1 cellular context compared by ENCODE assay signal in the genomic region with DNA sequence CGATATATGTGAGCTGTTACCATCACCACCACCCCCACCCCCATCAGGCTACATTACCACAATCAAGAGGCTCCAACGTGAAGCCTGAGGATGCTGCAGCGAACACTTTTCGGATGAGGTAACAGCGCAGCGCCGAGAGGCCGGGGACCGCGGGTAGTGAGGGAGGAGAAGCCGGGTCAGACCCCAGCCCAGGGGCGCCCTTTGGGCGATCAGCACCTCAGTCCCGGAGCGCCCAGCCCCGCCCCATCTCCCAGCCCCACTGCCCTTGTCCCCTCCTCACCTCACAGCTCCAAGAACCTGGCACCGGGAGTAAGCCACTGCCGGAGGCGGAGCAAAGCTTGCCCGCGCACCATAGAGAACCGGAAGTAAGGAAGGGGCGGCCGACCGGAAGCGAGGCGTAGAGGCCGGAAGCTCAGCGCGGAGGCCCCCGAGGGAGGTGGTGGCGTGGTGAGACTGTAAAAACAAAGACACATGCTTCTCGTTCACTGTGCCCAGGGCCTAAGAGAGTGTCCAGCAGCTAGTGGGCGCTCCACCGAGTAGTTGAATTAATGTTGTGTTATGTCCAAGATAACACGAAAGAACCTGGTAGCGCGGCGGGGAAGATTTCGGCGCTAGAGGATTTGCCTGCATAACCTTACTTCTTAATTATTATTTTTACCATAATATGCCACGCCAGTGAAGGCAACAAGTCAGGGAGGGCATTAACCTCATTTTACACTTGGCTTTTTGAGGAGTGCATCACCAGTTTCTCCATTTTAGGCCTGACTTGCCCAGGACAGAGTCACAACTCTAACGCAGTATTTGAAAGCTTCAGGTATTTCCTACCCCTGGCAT.
A peak's percentile ranks its signal among the peaks of the same experiment; 100 is the strongest.
TF ChIP-seq lines count a peak whose summit lies in the region.

Gene THOC5, minus strand, starts transcription at position 367 of the 834 bp plus-strand sequence. CDS start 4,610 bp downstream, outside the sequence.

TF ChIP-seq in HEK293, 187 proteins besides CTCF, POLR2A, EP300 and RAD21 (continued from another document and continues in another):
- TF ChIP-seq, protein P1, sequence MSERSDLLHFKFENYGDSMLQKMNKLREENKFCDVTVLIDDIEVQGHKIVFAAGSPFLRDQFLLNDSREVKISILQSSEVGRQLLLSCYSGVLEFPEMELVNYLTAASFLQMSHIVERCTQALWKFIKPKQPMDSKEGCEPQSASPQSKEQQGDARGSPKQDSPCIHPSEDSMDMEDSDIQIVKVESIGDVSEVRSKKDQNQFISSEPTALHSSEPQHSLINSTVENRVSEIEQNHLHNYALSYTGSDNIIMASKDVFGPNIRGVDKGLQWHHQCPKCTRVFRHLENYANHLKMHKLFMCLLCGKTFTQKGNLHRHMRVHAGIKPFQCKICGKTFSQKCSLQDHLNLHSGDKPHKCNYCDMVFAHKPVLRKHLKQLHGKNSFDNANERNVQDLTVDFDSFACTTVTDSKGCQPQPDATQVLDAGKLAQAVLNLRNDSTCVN (tag by site-specific recombination; optimal IDR thresholded peaks at IDR 0.05) = peak; percentile 45
- TF ChIP-seq, protein P2, sequence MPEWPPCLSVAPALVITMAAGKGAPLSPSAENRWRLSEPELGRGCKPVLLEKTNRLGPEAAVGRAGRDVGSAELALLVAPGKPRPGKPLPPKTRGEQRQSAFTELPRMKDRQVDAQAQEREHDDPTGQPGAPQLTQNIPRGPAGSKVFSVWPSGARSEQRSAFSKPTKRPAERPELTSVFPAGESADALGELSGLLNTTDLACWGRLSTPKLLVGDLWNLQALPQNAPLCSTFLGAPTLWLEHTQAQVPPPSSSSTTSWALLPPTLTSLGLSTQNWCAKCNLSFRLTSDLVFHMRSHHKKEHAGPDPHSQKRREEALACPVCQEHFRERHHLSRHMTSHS (tag by site-specific recombination; IDR thresholded peaks at IDR 0.05) = no peak
- TF ChIP-seq ZNF776 (tag by site-specific recombination; IDR thresholded peaks at IDR 0.05; ENCODE audit: borderline replicate concordance) (no peak), ZNF555 (tag by site-specific recombination; conservative IDR thresholded peaks at IDR 0.05) (no peak), ZNF133 (tag by site-specific recombination; IDR thresholded peaks at IDR 0.05) (no peak), ZNF830 (tag by site-specific recombination; IDR thresholded peaks at IDR 0.05; ENCODE audit: low read depth) (no peak), ZEB2 (tag by site-specific recombination; IDR thresholded peaks at IDR 0.05) (peak; percentile 79; the same call in 1 of the 2 replicates), ZNF514 (tag by site-specific recombination; IDR thresholded peaks at IDR 0.05) (no peak), ZNF658 (tag by site-specific recombination; IDR thresholded peaks at IDR 0.05) (no peak), ZFP37 (tag by site-specific recombination; IDR thresholded peaks at IDR 0.05) (peak; percentile 48; the same call in 1 of the 2 replicates), TRIM28 (IDR thresholded peaks at IDR 0.05; ENCODE audit: borderline replicate concordance, low read length) (no peak; the same call in 1 of the 2 replicates), ZNF791 (tag by site-specific recombination; IDR thresholded peaks at IDR 0.05) (no peak), SALL2 (tag by site-specific recombination; IDR thresholded peaks at IDR 0.05; ENCODE audit: borderline replicate concordance) (no peak), ZNF677 (tag by site-specific recombination; IDR thresholded peaks at IDR 0.05) (no peak), ZNF629 (tag by site-specific recombination; IDR thresholded peaks at IDR 0.05) (peak; percentile 90), ZNF610 (tag by site-specific recombination; IDR thresholded peaks at IDR 0.05; ENCODE audit: borderline replicate concordance) (no peak), ZNF394 (tag by site-specific recombination; IDR thresholded peaks at IDR 0.05; ENCODE audit: borderline replicate concordance) (peak; percentile 69; the same call in 1 of the 2 replicates), KLF9 (tag by site-specific recombination; IDR thresholded peaks at IDR 0.05; ENCODE audit: low read depth) (0 out of 2 replicates have a peak, but pooled peaks have one; percentile 52), ZNF621 (tag by site-specific recombination; IDR thresholded peaks at IDR 0.05) (no peak), SCRT1 (tag by site-specific recombination; IDR thresholded peaks at IDR 0.05; ENCODE audit: borderline replicate concordance) (no peak), ZFHX2 (tag by site-specific recombination; conservative IDR thresholded peaks at IDR 0.05) (peak; percentile 57), ZNF174 (tag by site-specific recombination; IDR thresholded peaks at IDR 0.05) (no peak), ZNF391 (tag by site-specific recombination; IDR thresholded peaks at IDR 0.05; ENCODE audit: borderline replicate concordance, low read depth) (no peak; the same call in 1 of the 2 replicates), ZNF311 (tag by site-specific recombination; IDR thresholded peaks at IDR 0.05; ENCODE audit: borderline replicate concordance) (no peak), ZNF549 (tag by site-specific recombination; IDR thresholded peaks at IDR 0.05) (no peak), HOXC10 (CRISPR knock-in tag; IDR thresholded peaks at IDR 0.05) (no peak), YY2 (tag by site-specific recombination; IDR thresholded peaks at IDR 0.05) (no peak), ZNF140 (tag by site-specific recombination; IDR thresholded peaks at IDR 0.05) (no peak), ZNF148 (tag by site-specific recombination; IDR thresholded peaks at IDR 0.05; ENCODE audit: borderline replicate concordance) (no peak), ZNF19 (tag by site-specific recombination; IDR thresholded peaks at IDR 0.05; ENCODE audit: low read depth) (no peak), ZBTB7A (tag by site-specific recombination; IDR thresholded peaks at IDR 0.05; ENCODE audit: low read depth) (no peak), ZNF777 (tag by site-specific recombination; IDR thresholded peaks at IDR 0.05; ENCODE audit: borderline replicate concordance) (no peak), SP2 (tag by site-specific recombination; IDR thresholded peaks at IDR 0.05) (peak; percentile 97), ZNF530 (tag by site-specific recombination; IDR thresholded peaks at IDR 0.05; ENCODE audit: low read depth) (no peak), ZIC2 (tag by site-specific recombination; IDR thresholded peaks at IDR 0.05) (peak; percentile 77), ZNF132 (tag by site-specific recombination; IDR thresholded peaks at IDR 0.05; ENCODE audit: borderline replicate concordance) (no peak), ZNF792 (tag by site-specific recombination; IDR thresholded peaks at IDR 0.05) (no peak), GLIS2 (tag by site-specific recombination; IDR thresholded peaks at IDR 0.05) (peak; percentile 89), ZNF544 (tag by site-specific recombination; IDR thresholded peaks at IDR 0.05) (no peak), ZNF660 (tag by site-specific recombination; IDR thresholded peaks at IDR 0.05) (peak; percentile 92), ZNF248 (tag by site-specific recombination; IDR thresholded peaks at IDR 0.05) (no peak), EGR2 (tag by site-specific recombination; IDR thresholded peaks at IDR 0.05; ENCODE audit: low read depth) (peak; percentile 65), OVOL3 (tag by site-specific recombination; IDR thresholded peaks at IDR 0.05) (no peak), ZNF548 (tag by site-specific recombination; IDR thresholded peaks at IDR 0.05) (no peak), ZNF221 (tag by site-specific recombination; IDR thresholded peaks at IDR 0.05; ENCODE audit: borderline replicate concordance) (no peak), KLF7 (tag by site-specific recombination; IDR thresholded peaks at IDR 0.05; ENCODE audit: borderline replicate concordance) (peak; percentile 11; the same call in 1 of the 2 replicates)
- TF ChIP-seq, protein P3, sequence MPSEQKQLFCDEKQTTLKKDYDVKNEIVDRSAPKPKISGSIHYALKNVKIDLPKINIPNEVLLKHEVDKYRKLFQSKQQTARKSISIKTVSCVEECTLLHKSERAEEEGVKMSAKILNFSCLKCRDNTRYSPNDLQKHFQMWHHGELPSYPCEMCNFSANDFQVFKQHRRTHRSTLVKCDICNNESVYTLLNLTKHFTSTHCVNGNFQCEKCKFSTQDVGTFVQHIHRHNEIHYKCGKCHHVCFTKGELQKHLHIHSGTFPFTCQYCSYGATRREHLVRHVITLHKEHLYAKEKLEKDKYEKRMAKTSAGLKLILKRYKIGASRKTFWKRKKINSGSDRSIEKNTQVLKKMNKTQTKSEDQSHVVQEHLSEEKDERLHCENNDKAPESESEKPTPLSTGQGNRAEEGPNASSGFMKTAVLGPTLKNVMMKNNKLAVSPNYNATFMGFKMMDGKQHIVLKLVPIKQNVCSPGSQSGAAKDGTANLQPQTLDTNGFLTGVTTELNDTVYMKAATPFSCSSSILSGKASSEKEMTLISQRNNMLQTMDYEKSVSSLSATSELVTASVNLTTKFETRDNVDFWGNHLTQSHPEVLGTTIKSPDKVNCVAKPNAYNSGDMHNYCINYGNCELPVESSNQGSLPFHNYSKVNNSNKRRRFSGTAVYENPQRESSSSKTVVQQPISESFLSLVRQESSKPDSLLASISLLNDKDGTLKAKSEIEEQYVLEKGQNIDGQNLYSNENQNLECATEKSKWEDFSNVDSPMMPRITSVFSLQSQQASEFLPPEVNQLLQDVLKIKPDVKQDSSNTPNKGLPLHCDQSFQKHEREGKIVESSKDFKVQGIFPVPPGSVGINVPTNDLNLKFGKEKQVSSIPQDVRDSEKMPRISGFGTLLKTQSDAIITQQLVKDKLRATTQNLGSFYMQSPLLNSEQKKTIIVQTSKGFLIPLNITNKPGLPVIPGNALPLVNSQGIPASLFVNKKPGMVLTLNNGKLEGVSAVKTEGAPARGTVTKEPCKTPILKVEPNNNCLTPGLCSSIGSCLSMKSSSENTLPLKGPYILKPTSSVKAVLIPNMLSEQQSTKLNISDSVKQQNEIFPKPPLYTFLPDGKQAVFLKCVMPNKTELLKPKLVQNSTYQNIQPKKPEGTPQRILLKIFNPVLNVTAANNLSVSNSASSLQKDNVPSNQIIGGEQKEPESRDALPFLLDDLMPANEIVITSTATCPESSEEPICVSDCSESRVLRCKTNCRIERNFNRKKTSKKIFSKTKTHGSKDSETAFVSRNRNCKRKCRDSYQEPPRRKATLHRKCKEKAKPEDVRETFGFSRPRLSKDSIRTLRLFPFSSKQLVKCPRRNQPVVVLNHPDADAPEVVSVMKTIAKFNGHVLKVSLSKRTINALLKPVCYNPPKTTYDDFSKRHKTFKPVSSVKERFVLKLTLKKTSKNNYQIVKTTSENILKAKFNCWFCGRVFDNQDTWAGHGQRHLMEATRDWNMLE (tag by site-specific recombination; conservative IDR thresholded peaks at IDR 0.05; ENCODE audit: low read depth) = peak; percentile 99
- TF ChIP-seq, protein P4, sequence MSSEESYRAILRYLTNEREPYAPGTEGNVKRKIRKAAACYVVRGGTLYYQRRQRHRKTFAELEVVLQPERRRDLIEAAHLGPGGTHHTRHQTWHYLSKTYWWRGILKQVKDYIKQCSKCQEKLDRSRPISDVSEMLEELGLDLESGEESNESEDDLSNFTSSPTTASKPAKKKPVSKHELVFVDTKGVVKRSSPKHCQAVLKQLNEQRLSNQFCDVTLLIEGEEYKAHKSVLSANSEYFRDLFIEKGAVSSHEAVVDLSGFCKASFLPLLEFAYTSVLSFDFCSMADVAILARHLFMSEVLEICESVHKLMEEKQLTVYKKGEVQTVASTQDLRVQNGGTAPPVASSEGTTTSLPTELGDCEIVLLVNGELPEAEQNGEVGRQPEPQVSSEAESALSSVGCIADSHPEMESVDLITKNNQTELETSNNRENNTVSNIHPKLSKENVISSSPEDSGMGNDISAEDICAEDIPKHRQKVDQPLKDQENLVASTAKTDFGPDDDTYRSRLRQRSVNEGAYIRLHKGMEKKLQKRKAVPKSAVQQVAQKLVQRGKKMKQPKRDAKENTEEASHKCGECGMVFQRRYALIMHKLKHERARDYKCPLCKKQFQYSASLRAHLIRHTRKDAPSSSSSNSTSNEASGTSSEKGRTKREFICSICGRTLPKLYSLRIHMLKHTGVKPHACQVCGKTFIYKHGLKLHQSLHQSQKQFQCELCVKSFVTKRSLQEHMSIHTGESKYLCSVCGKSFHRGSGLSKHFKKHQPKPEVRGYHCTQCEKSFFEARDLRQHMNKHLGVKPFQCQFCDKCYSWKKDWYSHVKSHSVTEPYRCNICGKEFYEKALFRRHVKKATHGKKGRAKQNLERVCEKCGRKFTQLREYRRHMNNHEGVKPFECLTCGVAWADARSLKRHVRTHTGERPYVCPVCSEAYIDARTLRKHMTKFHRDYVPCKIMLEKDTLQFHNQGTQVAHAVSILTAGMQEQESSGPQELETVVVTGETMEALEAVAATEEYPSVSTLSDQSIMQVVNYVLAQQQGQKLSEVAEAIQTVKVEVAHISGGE (tag by site-specific recombination; conservative IDR thresholded peaks at IDR 0.05; ENCODE audit: low read depth) = peak; percentile 97
- TF ChIP-seq, protein P5, sequence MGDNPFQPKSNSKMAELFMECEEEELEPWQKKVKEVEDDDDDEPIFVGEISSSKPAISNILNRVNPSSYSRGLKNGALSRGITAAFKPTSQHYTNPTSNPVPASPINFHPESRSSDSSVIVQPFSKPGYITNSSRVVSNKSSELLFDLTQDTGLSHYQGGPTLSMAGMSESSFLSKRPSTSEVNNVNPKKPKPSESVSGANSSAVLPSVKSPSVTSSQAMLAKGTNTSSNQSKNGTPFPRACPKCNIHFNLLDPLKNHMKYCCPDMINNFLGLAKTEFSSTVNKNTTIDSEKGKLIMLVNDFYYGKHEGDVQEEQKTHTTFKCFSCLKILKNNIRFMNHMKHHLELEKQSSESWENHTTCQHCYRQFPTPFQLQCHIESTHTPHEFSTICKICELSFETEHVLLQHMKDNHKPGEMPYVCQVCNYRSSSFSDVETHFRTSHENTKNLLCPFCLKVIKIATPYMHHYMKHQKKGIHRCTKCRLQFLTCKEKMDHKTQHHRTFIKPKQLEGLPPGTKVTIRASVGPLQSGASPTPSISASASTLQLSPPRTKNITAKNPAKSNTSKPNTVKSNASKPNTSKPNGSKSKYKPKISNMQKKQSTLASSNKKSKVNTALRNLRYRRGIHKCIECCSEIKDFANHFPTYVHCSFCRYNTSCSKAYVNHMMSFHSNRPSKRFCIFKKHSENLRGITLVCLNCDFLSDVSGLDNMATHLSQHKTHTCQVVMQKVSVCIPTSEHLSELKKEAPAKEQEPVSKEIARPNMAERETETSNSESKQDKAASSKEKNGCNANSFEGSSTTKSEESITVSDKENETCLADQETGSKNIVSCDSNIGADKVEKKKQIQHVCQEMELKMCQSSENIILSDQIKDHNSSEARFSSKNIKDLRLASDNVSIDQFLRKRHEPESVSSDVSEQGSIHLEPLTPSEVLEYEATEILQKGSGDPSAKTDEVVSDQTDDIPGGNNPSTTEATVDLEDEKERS (tag by site-specific recombination; IDR thresholded peaks at IDR 0.05) = no peak
